14 cellular contexts compared by ENCODE assay signal in genomic region chr5:53246042-53246836, GRCh38.
A peak's percentile ranks its signal among the peaks of the same experiment; 100 is the strongest.
DNase-seq lines count a peak whose midpoint lies in the region; ATAC-seq and TF ChIP-seq lines count a peak whose summit lies in the region.
"Had no signal": no experiment of that assay in that cellular context is flagged by ENCODE, and none has a peak within 500 bp of the region (broad histone marks: within the 10 kb centered on the region; RNA-seq: fewer than 3 reads in every experiment).

No MANE protein-coding gene starts in this region.

- DNase-seq in GM23248 (peak; percentile 82), RPMI7951 (ENCODE audit: low read depth) (peak; percentile 78), epithelial cell of prostate (ENCODE audit: low read depth, low spot score) (peak; percentile 78), smooth muscle cell (lab: John Stamatoyannopoulos, UW; ENCODE audit: unreplicated experiment) (no peak), cerebellum (ENCODE audit: low spot score) (no peak)
- DNase-seq in activated CD4-positive, alpha-beta T cell treated with anti-CD3 and anti-CD28 coated beads for 36 hours: no peak
- no peak for DNase-seq in activated CD4-positive, alpha-beta T cell treated with anti-CD3 and anti-CD28 coated beads for 1 hour
- DNase-seq: activated T-cell treated with anti-CD3 and anti-CD28 coated beads, Interleukin-2, amount 50 U/mL, for 1 hour; DND-41; hippocampal formation; NCI-H1417 treated with DMSO at 0.1 percent for 48 hours; T-helper 9 cell had no signal

- intact Hi-C loops in activated CD4-positive, alpha-beta T cell treated with anti-CD3 and anti-CD28 coated beads for 36 hours (cut with DNase I, micrococcal nuclease): no loop called here

- POLR2A ChIA-PET in activated CD4-positive, alpha-beta T cell treated with anti-CD3 and anti-CD28 coated beads for 36 hours (lab: Charles Lee): no interaction called here

- no peaks in the 10 kb centered on the region for H3K4me1 Mint-ChIP-seq in activated CD4-positive, alpha-beta T cell treated with anti-CD3 and anti-CD28 coated beads for 36 hours
- H3K4me1 Mint-ChIP-seq: central memory CD8-positive, alpha-beta T cell had no signal

- H3K27ac ChIP-seq in GM23248 (peak overlapping the region; percentile 69), epithelial cell of prostate (peak overlapping the region; percentile 94), smooth muscle cell (ENCODE audit: low read depth) (peak overlapping the region; percentile 36)

- peak overlapping the region; percentile 36 for H3K9ac ChIP-seq in GM23248
- H3K9ac ChIP-seq in smooth muscle cell (ENCODE audit: low read depth): no peak overlapping the region

- H2AFZ ChIP-seq in GM23248 (peak overlapping the region; percentile 62), smooth muscle cell (ENCODE audit: low read depth) (peak overlapping the region; percentile 33)

- H3K4me1 ChIP-seq in GM23248 (ENCODE audit: insufficient read depth): peaks cover 50% of the 10 kb centered on the region
- peaks cover 6% of the 10 kb centered on the region for H3K4me1 ChIP-seq in smooth muscle cell (ENCODE audit: low read depth)

- no peaks in the 10 kb centered on the region for H3K9me2 ChIP-seq in GM23248 (ENCODE audit: insufficient read depth)

- peaks cover 5% of the 10 kb centered on the region for H3K27me3 Mint-ChIP-seq in activated CD4-positive, alpha-beta T cell treated with anti-CD3 and anti-CD28 coated beads for 36 hours

- H3K4me3 ChIP-seq in GM23248 (peak overlapping the region; percentile 58), smooth muscle cell (no peak overlapping the region)

- H3K9me3 Mint-ChIP-seq in activated CD4-positive, alpha-beta T cell treated with anti-CD3 and anti-CD28 coated beads for 36 hours (ENCODE audit: low read depth): no peaks in the 10 kb centered on the region
- H3K9me3 Mint-ChIP-seq: central memory CD8-positive, alpha-beta T cell had no signal

- H3K79me2 ChIP-seq in GM23248 (ENCODE audit: insufficient read depth): no peaks in the 10 kb centered on the region
- no peaks in the 10 kb centered on the region for H3K79me2 ChIP-seq in smooth muscle cell (ENCODE audit: low read depth)

- in situ Hi-C loops in GM23248 (cut with MboI): no loop called here

- H3K36me3 Mint-ChIP-seq in activated CD4-positive, alpha-beta T cell treated with anti-CD3 and anti-CD28 coated beads for 36 hours (ENCODE audit: low read depth): no peaks in the 10 kb centered on the region

- H3K9me3 ChIP-seq in GM23248 (ENCODE audit: low read depth) (no peaks in the 10 kb centered on the region), smooth muscle cell (replicated peaks; ENCODE audit: low read depth) (no peaks in the 10 kb centered on the region)

- WGBS in GM23248 (ENCODE audit: low coverage in 1 of 2, low lambda C conversion rate in 2 of 2, missing lambda C conversion rate in 2 of 2), 2 experiments: 8 to 9% methylated on average over 8 of the region's 8 CpGs
- WGBS in smooth muscle cell (ENCODE audit: low lambda C conversion rate): 61% methylated on average over 8 of the region's 8 CpGs

- H3K4me2 ChIP-seq in GM23248 (ENCODE audit: unreplicated experiment) (peak overlapping the region; percentile 72), smooth muscle cell (peak overlapping the region; percentile 61)

- no peak overlapping the region for H3K4me3 Mint-ChIP-seq in activated CD4-positive, alpha-beta T cell treated with anti-CD3 and anti-CD28 coated beads for 36 hours
- H3K4me3 Mint-ChIP-seq: central memory CD8-positive, alpha-beta T cell had no signal

- peaks cover 51% of the 10 kb centered on the region for H3F3A ChIP-seq in GM23248 (ENCODE audit: insufficient read depth)
- peaks cover 6% of the 10 kb centered on the region for H3F3A ChIP-seq in smooth muscle cell (ENCODE audit: low read depth)

- CTCF ChIA-PET in activated CD4-positive, alpha-beta T cell treated with anti-CD3 and anti-CD28 coated beads for 36 hours (lab: Charles Lee): no interaction called here

- H3K36me3 ChIP-seq in GM23248 (ENCODE audit: low read depth): no peaks in the 10 kb centered on the region
- H3K36me3 ChIP-seq in smooth muscle cell (ENCODE audit: low read depth): no peaks in the 10 kb centered on the region

- H3K27me3 ChIP-seq in GM23248 (replicated peaks; ENCODE audit: insufficient read depth) (no peaks in the 10 kb centered on the region), smooth muscle cell (ENCODE audit: low read depth) (no peaks in the 10 kb centered on the region)

- ATAC-seq in HG03159 (IDR thresholded peaks at IDR 0.05; ENCODE audit: unreplicated experiment): no peak
- no peak for ATAC-seq in activated CD4-positive, alpha-beta T cell treated with anti-CD3 and anti-CD28 coated beads for 36 hours

- no peak overlapping the region for H3K27ac Mint-ChIP-seq in activated CD4-positive, alpha-beta T cell treated with anti-CD3 and anti-CD28 coated beads for 36 hours

- TF ChIP-seq CTCF in smooth muscle cell (IDR thresholded peaks at IDR 0.05; ENCODE audit: borderline replicate concordance, insufficient read depth, poor library complexity, severe bottlenecking): no peak

- H4K20me1 ChIP-seq in GM23248 (ENCODE audit: insufficient read depth): no peaks in the 10 kb centered on the region
- H4K20me1 ChIP-seq in smooth muscle cell (ENCODE audit: low read depth): no peaks in the 10 kb centered on the region

Comparison
In these comparisons a context has a peak if more than half of its experiments do, and no peak if none do; other contexts are left out.
1. DNase-seq: peak in GM23248 (single experiment), RPMI7951 (single experiment) and epithelial cell of prostate (single experiment); none in smooth muscle cell (single experiment), cerebellum (single experiment), activated CD4-positive, alpha-beta T cell treated with anti-CD3 and anti-CD28 coated beads for 36 hours (single experiment) and activated CD4-positive, alpha-beta T cell treated with anti-CD3 and anti-CD28 coated beads for 1 hour (single experiment).
2. H3K27ac ChIP-seq: peak in every context shown above with its lines; median percentile 94 in epithelial cell of prostate; 69 in GM23248; 36 in smooth muscle cell.